ENCODE assay signal across 9 cellular contexts in the genomic region with DNA sequence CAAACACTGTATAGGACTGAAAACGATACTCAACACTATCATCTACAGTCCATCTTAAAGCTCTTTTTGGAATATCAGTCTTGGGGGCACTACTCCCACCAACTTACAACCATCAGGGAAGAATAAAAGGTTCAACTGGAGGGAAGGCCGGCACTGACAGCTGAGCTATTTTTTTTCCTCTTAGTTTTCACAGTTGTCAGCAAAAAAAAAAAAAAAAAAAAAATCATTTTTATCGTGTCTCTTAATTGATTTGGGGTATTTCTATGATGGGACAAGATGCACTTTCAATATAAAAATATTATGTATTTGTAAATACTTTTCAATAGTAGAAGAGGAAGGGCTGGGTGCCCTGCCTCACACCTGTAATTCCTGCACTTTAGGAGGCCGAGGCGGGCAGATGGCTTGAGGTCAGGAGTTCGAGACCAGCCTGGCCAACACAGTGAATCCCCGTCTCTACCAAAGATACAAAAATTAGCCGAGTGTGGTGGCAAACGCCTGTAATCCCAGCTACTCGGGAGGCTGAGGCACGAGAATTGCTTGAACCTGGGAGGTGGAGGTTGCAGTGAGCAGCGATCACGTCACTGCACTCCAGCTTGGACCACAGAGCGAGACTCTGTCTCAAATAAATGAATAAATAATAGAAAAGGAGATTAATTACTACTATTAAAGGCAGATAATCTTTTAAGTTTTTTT. TPM values are rescaled to one million over a fixed set of nuclear protein-coding genes. Genes with fewer than 3 reads are reported as not detected.
DNase-seq lines count a peak whose midpoint lies in the region; ATAC-seq and TF ChIP-seq lines count a peak whose summit lies in the region.
"Had no signal": no experiment of that assay in that cellular context is flagged by ENCODE, and none has a peak within 500 bp of the region (broad histone marks: within the 10 kb centered on the region; RNA-seq: fewer than 3 reads in every experiment).

No MANE protein-coding gene starts in this region.

- peak overlapping the region; percentile 89 for H3K4me3 Mint-ChIP-seq in activated naive CD4-positive, alpha-beta T cell treated with anti-CD3 and anti-CD28 coated beads, Interleukin-2, amount 10 ng/mL, durations not matched to agents 7 days and 5 days
- peak overlapping the region; percentile 41 to 63 (median 47) for H3K4me3 Mint-ChIP-seq in T-cell
- peak overlapping the region; percentile 23 to 35 for H3K4me3 Mint-ChIP-seq in stimulated activated naive B cell treated with anti-CD40 and anti-IgM and Interleukin-4, amounts not matched to agents 10 μg/mL and 1 μg/mL and 100 μg/mL, for 72 hours

- POLR2A ChIA-PET in T-cell (lab: Charles Lee): interaction anchor here (0.5 to 1.9 kb wide), 6 partner anchors 9 to 28 kb away, joined by 3 to 10 read pairs (median 5); no protein-coding TSS in a partner anchor

- H3K27me3 Mint-ChIP-seq in activated naive CD4-positive, alpha-beta T cell treated with anti-CD3 and anti-CD28 coated beads, Interleukin-2, amount 10 ng/mL, durations not matched to agents 7 days and 5 days: peaks cover 4% of the 10 kb centered on the region
- H3K27me3 Mint-ChIP-seq in T-cell: no peaks in the 10 kb centered on the region
- no peaks in the 10 kb centered on the region for H3K27me3 Mint-ChIP-seq in stimulated activated naive B cell treated with anti-CD40 and anti-IgM and Interleukin-4, amounts not matched to agents 10 μg/mL and 1 μg/mL and 100 μg/mL, for 72 hours

- CTCF ChIA-PET in activated naive CD4-positive, alpha-beta T cell treated with anti-CD3 and anti-CD28 coated beads, Interleukin-2, amount 10 ng/mL, durations not matched to agents 7 days and 5 days (lab: Charles Lee): no interaction called here
- CTCF ChIA-PET in T-cell (lab: Charles Lee): interaction anchor here in 1 of 2 donors (0.7 to 1.1 kb wide), 3 partner anchors 10 to 608 kb away, joined by 4 to 5 read pairs (median 4); no protein-coding TSS in a partner anchor

- ATAC-seq in T-cell (replicated peaks in 1 of 4): no peak
- no peak for ATAC-seq in stimulated activated naive B cell treated with anti-CD40 and anti-IgM and Interleukin-4, amounts not matched to agents 10 μg/mL and 1 μg/mL and 100 μg/mL, for 72 hours (replicated peaks)
- ATAC-seq: heart left ventricle had no signal

- peak overlapping the region; percentile 84 for H3K27ac Mint-ChIP-seq in activated naive CD4-positive, alpha-beta T cell treated with anti-CD3 and anti-CD28 coated beads, Interleukin-2, amount 10 ng/mL, durations not matched to agents 7 days and 5 days
- peak overlapping the region in 1 of 2 donors; percentile 34 for H3K27ac Mint-ChIP-seq in T-cell
- H3K27ac Mint-ChIP-seq in stimulated activated naive B cell treated with anti-CD40 and anti-IgM and Interleukin-4, amounts not matched to agents 10 μg/mL and 1 μg/mL and 100 μg/mL, for 72 hours: peak overlapping the region; percentile 25

- peaks cover 67% of the 10 kb centered on the region for H3K4me1 Mint-ChIP-seq in activated naive CD4-positive, alpha-beta T cell treated with anti-CD3 and anti-CD28 coated beads, Interleukin-2, amount 10 ng/mL, durations not matched to agents 7 days and 5 days
- H3K4me1 Mint-ChIP-seq in T-cell: peaks cover 44 to 58% (median 49%) of the 10 kb centered on the region in 3 donors
- peaks cover 9 to 33% of the 10 kb centered on the region in 2 donors for H3K4me1 Mint-ChIP-seq in stimulated activated naive B cell treated with anti-CD40 and anti-IgM and Interleukin-4, amounts not matched to agents 10 μg/mL and 1 μg/mL and 100 μg/mL, for 72 hours

- no peak for DNase-seq in activated naive CD4-positive, alpha-beta T cell treated with anti-CD3 and anti-CD28 coated beads, Interleukin-2, amount 10 ng/mL, durations not matched to agents 7 days and 5 days
- no peak for DNase-seq in activated naive CD4-positive, alpha-beta T cell (lab: John Stamatoyannopoulos, UW)
- peak in 1 of 34 experiments; percentile 0 for DNase-seq in T-cell
- DNase-seq in fibroblast of pulmonary artery (ENCODE audit: low read depth): no peak
- no peak for DNase-seq in stimulated activated naive B cell treated with anti-CD40 and anti-IgM and Interleukin-4, amounts not matched to agents 10 μg/mL and 1 μg/mL and 100 μg/mL, for 72 hours
- DNase-seq in HT-29 (ENCODE audit: low spot score): no peak
- DNase-seq in HUDEP-2 (lab: John Stamatoyannopoulos, UW; ENCODE audit: unreplicated experiment in 76 of 76): no peak
- no peak for DNase-seq in NCI-H446 treated with DMSO at 0.1 percent for 48 hours (lab: John Stamatoyannopoulos, UW)
- DNase-seq: heart left ventricle had no signal

- peak overlapping the region; percentile 90 for H3K4me3 ChIP-seq in fibroblast of pulmonary artery (replicated peaks; ENCODE audit: low read depth, low read length)

- no peak for TF ChIP-seq CTCF in fibroblast of pulmonary artery (IDR thresholded peaks at IDR 0.05; ENCODE audit: low read length, missing control alignments)

- no peaks in the 10 kb centered on the region for H3K9me3 Mint-ChIP-seq in activated naive CD4-positive, alpha-beta T cell treated with anti-CD3 and anti-CD28 coated beads, Interleukin-2, amount 10 ng/mL, durations not matched to agents 7 days and 5 days
- H3K9me3 Mint-ChIP-seq in T-cell: no peaks in the 10 kb centered on the region
- H3K9me3 Mint-ChIP-seq in stimulated activated naive B cell treated with anti-CD40 and anti-IgM and Interleukin-4, amounts not matched to agents 10 μg/mL and 1 μg/mL and 100 μg/mL, for 72 hours: no peaks in the 10 kb centered on the region

- peaks cover 15% of the 10 kb centered on the region for H3K36me3 Mint-ChIP-seq in activated naive CD4-positive, alpha-beta T cell treated with anti-CD3 and anti-CD28 coated beads, Interleukin-2, amount 10 ng/mL, durations not matched to agents 7 days and 5 days
- no peaks in the 10 kb centered on the region for H3K36me3 Mint-ChIP-seq in T-cell
- no peaks in the 10 kb centered on the region for H3K36me3 Mint-ChIP-seq in stimulated activated naive B cell treated with anti-CD40 and anti-IgM and Interleukin-4, amounts not matched to agents 10 μg/mL and 1 μg/mL and 100 μg/mL, for 72 hours

RNA-seq across cellular contexts. Expression of a gene that starts 1.5 kb away (rescaled TPM):
- total RNA-seq in T-cell: 1 to 10 TPM in 3 of 5 donors, under 1 TPM in 2; 0.76 to 3.7 (median 1.3) TPM
- 7.9 and 8.0 TPM in 2 replicates for total RNA-seq in HT-29 (2014; rRNA removed; shearing (Covaris generic))

RNA-seq across cellular contexts. Expression of a gene that starts 1.7 kb away (rescaled TPM):
- total RNA-seq in T-cell: 10 to 100 TPM in 3 of 5 donors, 1 to 10 TPM in 2; 7.6 to 12.1 (median 10.6) TPM
- total RNA-seq in HT-29 (2014; rRNA removed; shearing (Covaris generic)): 10.3 and 11.5 TPM in 2 replicates

Comparison
In these comparisons a context has a peak if more than half of its experiments do, and no peak if none do; other contexts are left out.
1. H3K4me3 Mint-ChIP-seq: peak in every context shown above with its lines; median percentile 89 in activated naive CD4-positive, alpha-beta T cell treated with anti-CD3 and anti-CD28 coated beads, Interleukin-2, amount 10 ng/mL, durations not matched to agents 7 days and 5 days; 47 in T-cell; 29 in stimulated activated naive B cell treated with anti-CD40 and anti-IgM and Interleukin-4, amounts not matched to agents 10 μg/mL and 1 μg/mL and 100 μg/mL, for 72 hours.